ENCODE assay signal across 8 cellular contexts in the genomic region with DNA sequence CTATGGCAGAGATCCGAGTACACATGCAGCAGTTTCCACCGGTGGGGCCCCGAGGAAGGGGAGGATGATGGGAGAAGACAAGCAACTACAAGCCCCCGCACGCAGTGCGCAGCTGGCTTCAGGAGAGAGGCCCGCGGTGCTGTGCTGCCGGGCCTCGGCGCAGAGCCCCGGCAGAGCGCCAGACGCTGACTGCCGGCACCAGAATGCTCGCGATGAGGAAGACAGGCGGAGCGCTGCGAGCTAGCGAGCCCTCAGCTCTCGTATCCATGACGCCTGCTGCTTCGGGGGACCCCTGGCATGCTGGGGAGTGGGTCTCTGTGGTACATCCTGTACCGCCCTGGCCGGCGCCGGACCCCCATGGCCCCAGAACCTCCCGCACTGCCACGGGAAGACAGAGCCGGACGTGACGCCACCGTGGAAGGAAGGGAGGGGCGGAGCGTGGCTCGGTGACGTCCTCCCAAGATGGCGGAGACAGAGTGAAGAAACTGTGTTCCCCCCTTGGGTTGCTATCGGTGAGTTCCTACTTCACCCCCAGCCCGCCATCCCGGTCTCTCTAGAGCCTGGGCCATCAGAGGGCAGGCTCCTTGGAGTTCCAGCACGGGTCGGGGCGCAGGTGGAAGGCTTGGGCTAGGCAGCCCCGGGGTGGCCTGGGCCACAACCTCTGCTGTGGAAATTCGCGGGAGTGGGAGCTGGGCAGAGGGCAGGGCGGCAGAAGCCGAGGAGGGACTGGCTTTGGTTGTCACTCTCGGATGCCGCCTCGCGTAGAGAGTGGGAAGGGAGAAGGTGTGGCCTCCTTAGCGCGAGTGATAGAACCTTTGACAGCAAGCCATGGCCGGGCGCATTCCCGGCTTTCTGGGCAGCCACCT. TPM values are rescaled to one million over a fixed set of nuclear protein-coding genes. Genes with fewer than 3 reads are reported as not detected.
DNase-seq lines count a peak whose midpoint lies in the region; FAIRE-seq and TF ChIP-seq lines count a peak whose summit lies in the region.

TSS of gene MYNN (plus strand) at position 446 of the 866 bp plus-strand sequence. CDS start 900 bp downstream, outside the sequence.

- DNase-seq in H54 (ENCODE audit: insufficient read length, low spot score): peak; percentile 53
- peak; percentile 91 for DNase-seq in M059J (ENCODE audit: low read depth)
- peak; percentile 58 for DNase-seq in SIG-M5 (lab: John Stamatoyannopoulos, UW)
- DNase-seq in activated gamma-delta T cell treated with Interleukin-2 at 50 U/mL for 16 hours: peak; percentile 87
- DNase-seq in foreskin melanocyte: peak; percentile 86

- peaks cover 12% of the 10 kb centered on the region; the same call in 1 of the 2 replicates for H3K36me3 ChIP-seq in ES-I3 (ENCODE audit: insufficient read depth, low read length)
- H3K36me3 ChIP-seq in neuron (ENCODE audit: insufficient read depth, low read length): peaks cover 21% of the 10 kb centered on the region

- H3K4me1 ChIP-seq in ES-I3 (ENCODE audit: insufficient read depth, low read length): peaks cover 6% of the 10 kb centered on the region; the same call in 1 of the 2 replicates
- peaks cover 16% of the 10 kb centered on the region for H3K4me1 ChIP-seq in neuron (ENCODE audit: insufficient read depth, low read length)

- peak within 1 kb of the TSS; percentile 99 for H2AFZ ChIP-seq in neuron (ENCODE audit: low read depth, low read length)

- peak within 1 kb of the TSS; percentile 72 for H3K4me3 ChIP-seq in neuron (ENCODE audit: low read length)

- H3K9ac ChIP-seq in ES-I3 (ENCODE audit: low read depth, low read length): peak within 1 kb of the TSS; percentile 83

- no peaks in the 10 kb centered on the region for H3K9me3 ChIP-seq in ES-I3 (ENCODE audit: control insufficient read depth, insufficient read depth, low read length)
- no peaks in the 10 kb centered on the region for H3K9me3 ChIP-seq in neuron (ENCODE audit: low read length)

- peak; percentile 95 for TF ChIP-seq POLR2A in H54 (IDR thresholded peaks at IDR 0.05; ENCODE audit: low read depth, low read length)

- H3K27me3 ChIP-seq in neuron (ENCODE audit: insufficient read depth, low read length): no peaks in the 10 kb centered on the region

- peak; percentile 96 for FAIRE-seq in H54 (lab: Jason Lieb, UNC)

- no peak for TF ChIP-seq CTCF in subcutaneous adipose tissue (IDR thresholded peaks at IDR 0.05; ENCODE audit: low read depth)

RNA-seq across cellular contexts. Expression of gene MYNN, which starts in this region (rescaled TPM):
- 22.0 and 27.2 TPM in 2 replicates for total RNA-seq in M059J (2014; rRNA removed; shearing (Covaris generic))
- total RNA-seq in subcutaneous adipose tissue: 10 to 100 TPM; 14.1 to 24.3 (median 17.1) TPM

Comparison
In these comparisons a context has a peak if more than half of its experiments do, and no peak if none do; other contexts are left out.
1. Peak in every context shown above with its lines: DNase-seq and H3K4me3 ChIP-seq.